In genomic region chr7:65475040-65475726, GRCh38 we compare ENCODE assay signal across 13 cellular contexts.
DNase-seq lines count a peak whose midpoint lies in the region; ATAC-seq lines count a peak whose summit lies in the region.
"Had no signal": no experiment of that assay in that cellular context is flagged by ENCODE, and none has a peak within 500 bp of the region (broad histone marks: within the 10 kb centered on the region; RNA-seq: fewer than 3 reads in every experiment).

No MANE protein-coding gene starts in this region.

- H4K20me1 ChIP-seq in BLaER1 treated with 17β-estradiol and CSF1 and Interleukin-3, amounts not matched to agents 10 nM and 100 nM: no peaks in the 10 kb centered on the region

- peak overlapping the region in 1 of 10 experiments; percentile 19; a peak in 2 of 20 replicates for H3K4me3 ChIP-seq in BLaER1 treated with 17β-estradiol and CSF1 and Interleukin-3, amounts not matched to agents 10 nM and 100 nM
- H3K4me3 ChIP-seq: HAP-1, MG63 had no signal

- intact Hi-C loops in activated T-helper 1 cell treated with anti-CD3 and anti-CD28 coated beads, Interleukin-12 subunit alpha, Interleukin-12 subunit beta, Interleukin-2, Interleukin-4 antibody, amounts not matched to agents 30 ng/mL and 10 ng/mL and 1 ng/mL, durations not matched to agents 14 hours and 24 hours and 36 hours (cut with micrococcal nuclease): no loop called here

- ATAC-seq in GM18870 (IDR thresholded peaks at IDR 0.05; ENCODE audit: unreplicated experiment) (peak; percentile 16), HG03064 (IDR thresholded peaks at IDR 0.05; ENCODE audit: low read depth, unreplicated experiment) (peak; percentile 32)

- peaks cover 47% of the 10 kb centered on the region for H3K9me3 Mint-ChIP-seq in activated T-helper 1 cell treated with anti-CD3 and anti-CD28 coated beads, Interleukin-12 subunit alpha, Interleukin-12 subunit beta, Interleukin-2, Interleukin-4 antibody, amounts not matched to agents 30 ng/mL and 10 ng/mL and 1 ng/mL, durations not matched to agents 14 hours and 24 hours and 36 hours

- peak overlapping the region; percentile 59 to 88 (median 75) for H3K4me2 ChIP-seq in BLaER1 treated with 17β-estradiol and CSF1 and Interleukin-3, amounts not matched to agents 10 nM and 100 nM

- peaks cover 0 to 6% (median 0%) of the 10 kb centered on the region in 11 experiments; a peak in 1 of 22 replicates for H3K36me3 ChIP-seq in BLaER1 treated with 17β-estradiol and CSF1 and Interleukin-3, amounts not matched to agents 10 nM and 100 nM
- H3K36me3 ChIP-seq: HAP-1, MG63 had no signal

- H3K4me3 Mint-ChIP-seq in activated T-helper 1 cell treated with anti-CD3 and anti-CD28 coated beads, Interleukin-12 subunit alpha, Interleukin-12 subunit beta, Interleukin-2, Interleukin-4 antibody, amounts not matched to agents 30 ng/mL and 10 ng/mL and 1 ng/mL, durations not matched to agents 14 hours and 24 hours and 36 hours: peak overlapping the region; percentile 53

- peaks cover 41% of the 10 kb centered on the region for H3K36me3 Mint-ChIP-seq in activated T-helper 1 cell treated with anti-CD3 and anti-CD28 coated beads, Interleukin-12 subunit alpha, Interleukin-12 subunit beta, Interleukin-2, Interleukin-4 antibody, amounts not matched to agents 30 ng/mL and 10 ng/mL and 1 ng/mL, durations not matched to agents 14 hours and 24 hours and 36 hours (ENCODE audit: low read depth)

- H3K9ac ChIP-seq in BLaER1 treated with 17β-estradiol and CSF1 and Interleukin-3, amounts not matched to agents 10 nM and 100 nM: peak overlapping the region in 4 of 11 experiments; percentile 30 to 43 (median 32); a peak in 4 of 22 replicates

- peak overlapping the region; percentile 77 for H3K27ac Mint-ChIP-seq in activated T-helper 1 cell treated with anti-CD3 and anti-CD28 coated beads, Interleukin-12 subunit alpha, Interleukin-12 subunit beta, Interleukin-2, Interleukin-4 antibody, amounts not matched to agents 30 ng/mL and 10 ng/mL and 1 ng/mL, durations not matched to agents 14 hours and 24 hours and 36 hours
- H3K27ac Mint-ChIP-seq: progenitor cell of endocrine pancreas had no signal

- no peak for DNase-seq in activated T-helper 1 cell treated with anti-CD3 and anti-CD28 coated beads, Interleukin-12 subunit alpha, Interleukin-12 subunit beta, Interleukin-2, Interleukin-4 antibody, amounts not matched to agents 30 ng/mL and 10 ng/mL and 1 ng/mL, durations not matched to agents 14 hours and 24 hours and 36 hours (ENCODE audit: low spot score)
- DNase-seq in NCI-H2227 treated with DMSO at 0.1 percent for 48 hours (lab: John Stamatoyannopoulos, UW) (no peak), SIG-M5 treated with dmso at 0.1 percent for 504 hours (lab: John Stamatoyannopoulos, UW; ENCODE audit: unreplicated experiment) (no peak), amniotic stem cell (lab: John Stamatoyannopoulos, UW) (no peak), NCI-H2196 treated with DMSO at 0.1 percent for 48 hours (lab: John Stamatoyannopoulos, UW; ENCODE audit: unreplicated experiment) (no peak)
- DNase-seq: erythroblast; MG63; stimulated activated naive CD4-positive, alpha-beta T cell had no signal

- peaks cover 43 to 61% (median 51%) of the 10 kb centered on the region in 11 experiments for H3K9me3 ChIP-seq in BLaER1 treated with 17β-estradiol and CSF1 and Interleukin-3, amounts not matched to agents 10 nM and 100 nM (replicated peaks in 1 of 11)
- H3K9me3 ChIP-seq: HAP-1, MG63 had no signal

- no peaks in the 10 kb centered on the region for H3K27me3 Mint-ChIP-seq in activated T-helper 1 cell treated with anti-CD3 and anti-CD28 coated beads, Interleukin-12 subunit alpha, Interleukin-12 subunit beta, Interleukin-2, Interleukin-4 antibody, amounts not matched to agents 30 ng/mL and 10 ng/mL and 1 ng/mL, durations not matched to agents 14 hours and 24 hours and 36 hours (ENCODE audit: insufficient read depth)

- no peaks in the 10 kb centered on the region for H3K27me3 ChIP-seq in BLaER1 treated with 17β-estradiol and CSF1 and Interleukin-3, amounts not matched to agents 10 nM and 100 nM
- H3K27me3 ChIP-seq: MG63 had no signal

- peaks cover 38% of the 10 kb centered on the region for H3K4me1 Mint-ChIP-seq in activated T-helper 1 cell treated with anti-CD3 and anti-CD28 coated beads, Interleukin-12 subunit alpha, Interleukin-12 subunit beta, Interleukin-2, Interleukin-4 antibody, amounts not matched to agents 30 ng/mL and 10 ng/mL and 1 ng/mL, durations not matched to agents 14 hours and 24 hours and 36 hours (ENCODE audit: low read depth)

- H3K4me1 ChIP-seq in BLaER1 treated with 17β-estradiol and CSF1 and Interleukin-3, amounts not matched to agents 10 nM and 100 nM: peaks cover 13 to 38% (median 27%) of the 10 kb centered on the region in 10 experiments
- H3K4me1 ChIP-seq: HAP-1 had no signal

- H3K27ac ChIP-seq in BLaER1 treated with 17β-estradiol and CSF1 and Interleukin-3, amounts not matched to agents 10 nM and 100 nM: peak overlapping the region in 10 of 11 experiments; percentile 22 to 75 (median 66); a peak in 18 of 22 replicates
